ENCODE assay signal across 23 cellular contexts in genomic region chr6:170446841-170447560, GRCh38.
DNase-seq lines count a peak whose midpoint lies in the region; ATAC-seq and TF ChIP-seq lines count a peak whose summit lies in the region.
"Had no signal": no experiment of that assay in that cellular context is flagged by ENCODE, and none has a peak within 500 bp of the region (broad histone marks: within the 10 kb centered on the region; RNA-seq: fewer than 3 reads in every experiment).

No MANE protein-coding gene starts in this region.

- peaks cover 2% of the 10 kb centered on the region for H3K27me3 Mint-ChIP-seq in endodermal cell (ENCODE audit: insufficient read depth)
- H3K27me3 Mint-ChIP-seq in MCF 10A (ENCODE audit: insufficient read depth, unreplicated experiment) = no peaks in the 10 kb centered on the region
- H3K27me3 Mint-ChIP-seq: activated B cell treated with CpG ODN at 0.5 μM for 24 hours; CD4-positive, alpha-beta T cell had no signal

- H3K4me3 ChIP-seq in right cardiac atrium (ENCODE audit: low read length) = no peak overlapping the region
- H3K4me3 ChIP-seq in endodermal cell (ENCODE audit: low read length) = no peak overlapping the region
- H3K4me3 ChIP-seq in osteoblast (ENCODE audit: insufficient read depth, low read length) = no peak overlapping the region
- H3K4me3 ChIP-seq: gastroesophageal sphincter, GM12878, prostate gland had no signal

- no peak overlapping the region for H3K4me2 ChIP-seq in osteoblast (ENCODE audit: insufficient read depth, low read length)
- H3K4me2 ChIP-seq: SK-N-SH had no signal

- peak; percentile 62 for DNase-seq in cardiac septum (ENCODE audit: low spot score)
- no peak for DNase-seq in right cardiac atrium
- DNase-seq in endodermal cell = peak; percentile 31
- DNase-seq in osteoblast (ENCODE audit: insufficient read length, low spot score, missing footprints) = peak; percentile 84
- no peak for DNase-seq in MCF 10A (ENCODE audit: unreplicated experiment)
- no peak for DNase-seq in central memory CD4-positive, alpha-beta T cell
- DNase-seq: activated B cell treated with CpG ODN at 0.5 μM for 24 hours; CD4-positive, alpha-beta T cell; hippocampal formation; NCI-H1105; NCI-H2081; NCI-H526 treated with DMSO at 0.1 percent for 48 hours; NK-92 treated with Interleukin-12 subunit alpha and Interleukin-12 subunit beta, amount 100 ng/mL, for 24 hours; PC-3; SK-N-SH; substantia nigra had no signal

- no peaks in the 10 kb centered on the region for H3K27me3 ChIP-seq in right cardiac atrium (ENCODE audit: control insufficient read depth, insufficient read depth)
- no peaks in the 10 kb centered on the region for H3K27me3 ChIP-seq in endodermal cell (ENCODE audit: control insufficient read depth, insufficient read depth, low read length, poor library complexity, severe bottlenecking)
- H3K27me3 ChIP-seq in osteoblast (ENCODE audit: insufficient read depth, low read length) = peaks cover 13% of the 10 kb centered on the region

- H3K4me1 Mint-ChIP-seq in endodermal cell = no peaks in the 10 kb centered on the region
- H3K4me1 Mint-ChIP-seq in MCF 10A (ENCODE audit: insufficient read depth, unreplicated experiment) = peaks cover 5% of the 10 kb centered on the region
- H3K4me1 Mint-ChIP-seq: activated B cell treated with CpG ODN at 0.5 μM for 24 hours; activated T-helper 17 cell treated with anti-CD3 and anti-CD28 coated beads, Interleukin-2, amount 50 U/mL, for 72 hours; stimulated activated memory B cell treated with anti-CD40 and anti-IgM and Interleukin-4, amounts not matched to agents 10 μg/mL and 1 μg/mL and 100 μg/mL, for 72 hours had no signal

- CTCF ChIA-PET in MCF 10A (lab: Yijun Ruan, JAX) = no interaction called here

- POLR2A ChIA-PET in MCF 10A (lab: Yijun Ruan, JAX) = no interaction called here

- H3K79me2 ChIP-seq in osteoblast (ENCODE audit: insufficient read depth, low read length) = no peaks in the 10 kb centered on the region

- H3K4me3 Mint-ChIP-seq in endodermal cell (no peak overlapping the region), MCF 10A (ENCODE audit: unreplicated experiment) (no peak overlapping the region)
- H3K4me3 Mint-ChIP-seq: activated B cell treated with CpG ODN at 0.5 μM for 24 hours; activated T-helper 17 cell treated with anti-CD3 and anti-CD28 coated beads, Interleukin-2, amount 50 U/mL, for 72 hours; CD4-positive, alpha-beta T cell; stimulated activated memory B cell treated with anti-CD40 and anti-IgM and Interleukin-4, amounts not matched to agents 10 μg/mL and 1 μg/mL and 100 μg/mL, for 72 hours had no signal

- H3K9ac ChIP-seq in endodermal cell (ENCODE audit: extremely low read depth, low read length, poor library complexity, severe bottlenecking) = no peak overlapping the region
- H3K9ac ChIP-seq: SK-N-SH had no signal

- no peaks in the 10 kb centered on the region for H3K36me3 ChIP-seq in endodermal cell (ENCODE audit: control insufficient read depth, insufficient read depth, low read length)
- no peaks in the 10 kb centered on the region for H3K36me3 ChIP-seq in osteoblast (ENCODE audit: insufficient read depth, low read length)
- H3K36me3 ChIP-seq: gastroesophageal sphincter, prostate gland had no signal

- no peaks in the 10 kb centered on the region for H3K9me3 Mint-ChIP-seq in endodermal cell
- H3K9me3 Mint-ChIP-seq in MCF 10A (ENCODE audit: unreplicated experiment) = no peaks in the 10 kb centered on the region
- H3K9me3 Mint-ChIP-seq: activated B cell treated with CpG ODN at 0.5 μM for 24 hours; activated naive CD4-positive, alpha-beta T cell treated with anti-CD3 and anti-CD28 coated beads, Interleukin-2, amount 50 U/mL, for 72 hours; activated T-helper 17 cell treated with anti-CD3 and anti-CD28 coated beads, Interleukin-2, amount 50 U/mL, for 72 hours; CD4-positive, alpha-beta T cell; stimulated activated memory B cell treated with anti-CD40 and anti-IgM and Interleukin-4, amounts not matched to agents 10 μg/mL and 1 μg/mL and 100 μg/mL, for 72 hours had no signal

- intact Hi-C loops in cardiac septum (cut with DNase I) = no loop called here
- intact Hi-C loops in right cardiac atrium (cut with DNase I) = no loop called here
- intact Hi-C loops in MCF 10A (cut with micrococcal nuclease) = no loop called here

- no peaks in the 10 kb centered on the region for H3K36me3 Mint-ChIP-seq in endodermal cell (ENCODE audit: low read depth)
- H3K36me3 Mint-ChIP-seq in MCF 10A (ENCODE audit: insufficient read depth, unreplicated experiment) = no peaks in the 10 kb centered on the region
- H3K36me3 Mint-ChIP-seq: activated naive CD4-positive, alpha-beta T cell treated with anti-CD3 and anti-CD28 coated beads, Interleukin-2, amount 50 U/mL, for 72 hours; stimulated activated memory B cell treated with anti-CD40 and anti-IgM and Interleukin-4, amounts not matched to agents 10 μg/mL and 1 μg/mL and 100 μg/mL, for 72 hours had no signal

- H3K27ac Mint-ChIP-seq in endodermal cell (no peak overlapping the region), MCF 10A (ENCODE audit: low read depth, unreplicated experiment) (no peak overlapping the region)
- H3K27ac Mint-ChIP-seq: activated B cell treated with CpG ODN at 0.5 μM for 24 hours; activated naive CD4-positive, alpha-beta T cell treated with anti-CD3 and anti-CD28 coated beads, Interleukin-2, amount 50 U/mL, for 72 hours; activated T-helper 17 cell treated with anti-CD3 and anti-CD28 coated beads, Interleukin-2, amount 50 U/mL, for 72 hours; CD4-positive, alpha-beta T cell; stimulated activated memory B cell treated with anti-CD40 and anti-IgM and Interleukin-4, amounts not matched to agents 10 μg/mL and 1 μg/mL and 100 μg/mL, for 72 hours had no signal

- TF ChIP-seq CTCF in endodermal cell (conservative IDR thresholded peaks at IDR 0.05) (no peak), osteoblast (IDR thresholded peaks at IDR 0.05; ENCODE audit: extremely low read depth, low read depth, low read length) (no peak), MCF 10A (IDR thresholded peaks at IDR 0.05; ENCODE audit: unreplicated experiment) (no peak)

- H3K9me3 ChIP-seq in right cardiac atrium (ENCODE audit: control insufficient read depth, low read length) = no peaks in the 10 kb centered on the region
- no peaks in the 10 kb centered on the region for H3K9me3 ChIP-seq in endodermal cell (ENCODE audit: control insufficient read depth, low read length)
- no peaks in the 10 kb centered on the region for H3K9me3 ChIP-seq in osteoblast (ENCODE audit: low read depth, low read length)
- H3K9me3 ChIP-seq: gastroesophageal sphincter, prostate gland, SK-N-SH had no signal

- H3K27ac ChIP-seq in right cardiac atrium (ENCODE audit: low read length) (no peak overlapping the region), endodermal cell (ENCODE audit: low read depth, low read length) (no peak overlapping the region), osteoblast (ENCODE audit: low read depth, low read length) (no peak overlapping the region)
- H3K27ac ChIP-seq: gastroesophageal sphincter, prostate gland had no signal

- H3K4me1 ChIP-seq in right cardiac atrium (ENCODE audit: control insufficient read depth, insufficient read depth, low read length) (no peaks in the 10 kb centered on the region), endodermal cell (ENCODE audit: control insufficient read depth, insufficient read depth, low read length) (no peaks in the 10 kb centered on the region), osteoblast (ENCODE audit: insufficient read depth, low read length) (no peaks in the 10 kb centered on the region)
- H3K4me1 ChIP-seq: gastroesophageal sphincter, prostate gland had no signal

- H2AFZ ChIP-seq in osteoblast (ENCODE audit: low read length) = no peak overlapping the region

- no TSS peak for BruUV-seq in MCF 10A (replicated peaks; lab: Mats Ljungman, UMichigan)

- no peaks in the 10 kb centered on the region for H4K20me1 ChIP-seq in osteoblast (ENCODE audit: insufficient read depth, low read length)

- ATAC-seq in right cardiac atrium (no peak), HG03342 (IDR thresholded peaks at IDR 0.05; ENCODE audit: unreplicated experiment) (no peak)
- ATAC-seq: activated naive CD4-positive, alpha-beta T cell treated with anti-CD3 and anti-CD28 coated beads, Interleukin-2, amount 50 U/mL, for 72 hours; activated T-helper 17 cell treated with anti-CD3 and anti-CD28 coated beads, Interleukin-2, amount 50 U/mL, for 72 hours; gastroesophageal sphincter; GM12878; PC-3; stimulated activated memory B cell treated with anti-CD40 and anti-IgM and Interleukin-4, amounts not matched to agents 10 μg/mL and 1 μg/mL and 100 μg/mL, for 72 hours had no signal

- WGBS in right cardiac atrium = 91% methylated on average over 15 of the region's 15 CpGs
- WGBS in endodermal cell (ENCODE audit: insufficient coverage in 1 of 2, insufficient read length in 1 of 2), 2 experiments = 90 to 93% methylated on average over 12 to 15 of the region's 15 CpGs

Comparison
In these comparisons a context has a peak if more than half of its experiments do, and no peak if none do; other contexts are left out.
1. DNase-seq: peak in cardiac septum (single experiment), endodermal cell (single experiment) and osteoblast (single experiment); none in right cardiac atrium (0 of 3), MCF 10A (single experiment) and central memory CD4-positive, alpha-beta T cell (single experiment).